Comparison of ENCODE assay signal across 21 cellular contexts in genomic region chr15:56582785-56583184, GRCh38.
DNase-seq lines count a peak whose midpoint lies in the region; ATAC-seq, FAIRE-seq and TF ChIP-seq lines count a peak whose summit lies in the region.
"Had no signal": no experiment of that assay in that cellular context is flagged by ENCODE, and none has a peak within 500 bp of the region (broad histone marks: within the 10 kb centered on the region; RNA-seq: fewer than 3 reads in every experiment).

No MANE protein-coding gene starts in this region.

- H3K9me3 Mint-ChIP-seq in activated T-cell treated with anti-CD3 and anti-CD28 coated beads, Interleukin-2, amount 50 U/mL, for 4 hours, result peaks cover 23% of the 10 kb centered on the region

- H3K27ac ChIP-seq in OCI-LY7 (ENCODE audit: low read depth, low read length, poor library complexity, severe bottlenecking), result no peak overlapping the region
- no peak overlapping the region for H3K27ac ChIP-seq in K562 (ENCODE audit: extremely low read depth, low read depth, low read length)
- no peak overlapping the region for H3K27ac ChIP-seq in upper lobe of left lung
- H3K27ac ChIP-seq: PC-9 had no signal

- no peaks in the 10 kb centered on the region for H3K4me1 Mint-ChIP-seq in activated T-cell treated with anti-CD3 and anti-CD28 coated beads, Interleukin-2, amount 50 U/mL, for 4 hours (ENCODE audit: low read depth)
- H3K4me1 Mint-ChIP-seq: H9 had no signal

- peaks cover 5% of the 10 kb centered on the region; the same call in 1 of the 2 replicates for H3K36me3 ChIP-seq in OCI-LY7 (ENCODE audit: insufficient read depth, low read length)
- H3K36me3 ChIP-seq in K562 (ENCODE audit: control insufficient read depth, insufficient read depth, low read length), result no peaks in the 10 kb centered on the region
- H3K36me3 ChIP-seq in upper lobe of left lung, result no peaks in the 10 kb centered on the region
- H3K36me3 ChIP-seq: BE2C had no signal

- TF ChIP-seq POLR2A in K562 (conservative IDR thresholded peaks at IDR 0.05) (no peak), upper lobe of left lung (IDR thresholded peaks at IDR 0.05) (no peak)

- 0% methylated on average over 2 of the region's 2 CpGs for WGBS in K562 (ENCODE audit: insufficient coverage, low coverage, missing lambda C conversion rate)
- 87 to 97% methylated on average over 2 of the region's 2 CpGs for WGBS in upper lobe of left lung, 2 donors

- no peaks in the 10 kb centered on the region for H4K20me1 ChIP-seq in OCI-LY7 (ENCODE audit: insufficient read depth, low read length)
- no peaks in the 10 kb centered on the region for H4K20me1 ChIP-seq in K562 (replicated peaks; ENCODE audit: control insufficient read depth, insufficient read depth, low read length)

- H3K9me3 ChIP-seq in OCI-LY7 (ENCODE audit: low read length) (peaks cover 34% of the 10 kb centered on the region), K562 (replicated peaks; ENCODE audit: control insufficient read depth, insufficient read depth, low read depth, low read length) (peaks cover 4% of the 10 kb centered on the region), upper lobe of left lung (peaks cover 8 to 26% (median 17%) of the 10 kb centered on the region in 4 donors)
- H3K9me3 ChIP-seq: BE2C had no signal

- in situ Hi-C loops in K562 (cut with MboI), result no loop called here

- H3K4me3 ChIP-seq in OCI-LY7 (ENCODE audit: low read depth, low read length, poor library complexity, severe bottlenecking), result no peak overlapping the region
- H3K4me3 ChIP-seq in K562, result no peak overlapping the region
- H3K4me3 ChIP-seq in upper lobe of left lung, result no peak overlapping the region
- H3K4me3 ChIP-seq: PC-9 had no signal

- no peak overlapping the region for H3K4me3 Mint-ChIP-seq in activated T-cell treated with anti-CD3 and anti-CD28 coated beads, Interleukin-2, amount 50 U/mL, for 4 hours
- H3K4me3 Mint-ChIP-seq: H9 had no signal

- ATAC-seq in K562, result no peak
- ATAC-seq in upper lobe of left lung (ENCODE audit: low FRiP score in 2 of 2), result no peak
- ATAC-seq in activated T-cell treated with anti-CD3 and anti-CD28 coated beads, Interleukin-2, amount 50 U/mL, for 4 hours, result no peak

- BruUV-seq in OCI-LY7 (replicated peaks; lab: Mats Ljungman, UMichigan) (no TSS peak), K562 (replicated peaks; lab: Mats Ljungman, UMichigan) (no TSS peak)

- H3K79me2 ChIP-seq in OCI-LY7 (ENCODE audit: insufficient read depth, low read depth, low read length) (no peaks in the 10 kb centered on the region), K562 (ENCODE audit: control insufficient read depth, insufficient read depth, low read length) (no peaks in the 10 kb centered on the region)

- intact Hi-C loops in OCI-LY7 (cut with micrococcal nuclease; ENCODE audit: unreplicated experiment) (no loop called here), K562 (cut with micrococcal nuclease) (no loop called here)

- TF ChIP-seq EP300 in K562 (IDR thresholded peaks at IDR 0.05; ENCODE audit: low read length) (no peak), upper lobe of left lung (IDR thresholded peaks at IDR 0.05) (no peak)

- POLR2A ChIA-PET in OCI-LY7 (lab: Charles Lee), result no interaction called here
- POLR2A ChIA-PET in K562 (lab: Yijun Ruan, JAX), result no interaction called here

- peak; percentile 51 for DNase-seq in A172 (ENCODE audit: low spot score)
- peak; percentile 9 for DNase-seq in ELR (ENCODE audit: low read depth)
- DNase-seq in OCI-LY7 (ENCODE audit: low spot score), result no peak
- no peak for DNase-seq in K562 (ENCODE audit: extremely low read depth in 1 of 4, low spot score in 3 of 4)
- DNase-seq in upper lobe of left lung, result no peak
- no peak for DNase-seq in NCI-H2227 (lab: John Stamatoyannopoulos, UW; ENCODE audit: unreplicated experiment)
- no peak for DNase-seq in activated T-cell treated with anti-CD3 and anti-CD28 coated beads, Interleukin-2, amount 50 U/mL, for 4 hours
- DNase-seq: BE2C, DMS53, H9, KBM-7, MV-4-11, NCI-H1105 treated with DMSO at 0.1 percent for 48 hours, NCI-H2029 treated with DMSO at 0.1 percent for 48 hours, NCI-H2171, NCI-H446 treated with DMSO at 0.1 percent for 48 hours, NCI-H526 treated with DMSO at 0.1 percent for 48 hours, PC-9, SIG-M5, SK-N-SH had no signal

- H3K9ac ChIP-seq in K562 (ENCODE audit: insufficient read depth in 1 of 2, low read depth in 2 of 2, low read length in 2 of 2), result no peak overlapping the region
- H3K9ac ChIP-seq: SK-N-SH had no signal

- FAIRE-seq in K562 (lab: Jason Lieb, UNC), result no peak
- FAIRE-seq: D721Med had no signal

- H3K4me2 ChIP-seq in OCI-LY7 (ENCODE audit: low read length) (no peak overlapping the region), K562 (ENCODE audit: insufficient read depth, low read length) (no peak overlapping the region)
- H3K4me2 ChIP-seq: PC-9, SK-N-SH had no signal

- CTCF ChIA-PET in OCI-LY7 (lab: Charles Lee; ENCODE audit: unreplicated experiment) (no interaction called here), K562 (lab: Yijun Ruan, JAX; ENCODE audit: low intra/inter-chr PET ratio) (no interaction called here)

- TF ChIP-seq RAD21 in K562 (CRISPR knock-in tag; conservative IDR thresholded peaks at IDR 0.05 in 1 of 2, IDR thresholded peaks at IDR 0.05 in 1 of 2), result no peak

- H3K27me3 Mint-ChIP-seq in activated T-cell treated with anti-CD3 and anti-CD28 coated beads, Interleukin-2, amount 50 U/mL, for 4 hours (ENCODE audit: low read depth), result no peaks in the 10 kb centered on the region

- H3K36me3 Mint-ChIP-seq in activated T-cell treated with anti-CD3 and anti-CD28 coated beads, Interleukin-2, amount 50 U/mL, for 4 hours (ENCODE audit: insufficient read depth), result no peaks in the 10 kb centered on the region

- no peaks in the 10 kb centered on the region for H3K9me1 ChIP-seq in K562 (ENCODE audit: control insufficient read depth, insufficient read depth, low read length)

- H3K9me2 ChIP-seq in OCI-LY7 (ENCODE audit: insufficient read depth, low read length), result no peaks in the 10 kb centered on the region
- H3K9me2 ChIP-seq: SK-N-SH had no signal

- TF ChIP-seq CTCF in OCI-LY7 (conservative IDR thresholded peaks at IDR 0.05; ENCODE audit: low read length) (no peak), K562 (IDR thresholded peaks at IDR 0.05 in 2 of 3, conservative IDR thresholded peaks at IDR 0.05 in 1 of 3; ENCODE audit: insufficient read depth in 2 of 3, low read depth in 1 of 3, low read length in 3 of 3) (no peak), upper lobe of left lung (IDR thresholded peaks at IDR 0.05) (no peak)

- H3K4me1 ChIP-seq in OCI-LY7 (ENCODE audit: insufficient read depth, low read length, poor library complexity, severe bottlenecking) (no peaks in the 10 kb centered on the region), K562 (replicated peaks in 1 of 2; ENCODE audit: control insufficient read depth in 2 of 2, insufficient read depth in 2 of 2, low read length in 2 of 2) (no peaks in the 10 kb centered on the region), upper lobe of left lung (no peaks in the 10 kb centered on the region)
- H3K4me1 ChIP-seq: BE2C had no signal

- 0 out of 2 replicates have a peak overlapping the region, but pooled peaks have one; percentile 13 for H2AFZ ChIP-seq in OCI-LY7 (ENCODE audit: low read length)
- H2AFZ ChIP-seq in K562 (ENCODE audit: low read depth, low read length), result no peak overlapping the region
- H2AFZ ChIP-seq: PC-9 had no signal

- H3K27me3 ChIP-seq in K562 (ENCODE audit: control insufficient read depth in 2 of 2, insufficient read depth in 2 of 2, low read length in 2 of 2) (no peaks in the 10 kb centered on the region), upper lobe of left lung (no peaks in the 10 kb centered on the region)
- H3K27me3 ChIP-seq: BE2C had no signal

TF ChIP-seq in K562, 482 proteins besides CTCF, POLR2A, EP300 and RAD21:
- TF ChIP-seq SUPT5H (IDR thresholded peaks at IDR 0.05) (no peak), FOSL1 (tag; conservative IDR thresholded peaks at IDR 0.05) (peak; percentile 52; the same call in 1 of the 2 replicates)

Comparison
In these comparisons a context has a peak if more than half of its experiments do, and no peak if none do; other contexts are left out.
1. DNase-seq: peak in A172 (single experiment) and ELR (single experiment); none in OCI-LY7 (single experiment), K562 (0 of 4), upper lobe of left lung (0 of 2), NCI-H2227 (single experiment) and activated T-cell treated with anti-CD3 and anti-CD28 coated beads, Interleukin-2, amount 50 U/mL, for 4 hours (single experiment).